In the genomic region with DNA sequence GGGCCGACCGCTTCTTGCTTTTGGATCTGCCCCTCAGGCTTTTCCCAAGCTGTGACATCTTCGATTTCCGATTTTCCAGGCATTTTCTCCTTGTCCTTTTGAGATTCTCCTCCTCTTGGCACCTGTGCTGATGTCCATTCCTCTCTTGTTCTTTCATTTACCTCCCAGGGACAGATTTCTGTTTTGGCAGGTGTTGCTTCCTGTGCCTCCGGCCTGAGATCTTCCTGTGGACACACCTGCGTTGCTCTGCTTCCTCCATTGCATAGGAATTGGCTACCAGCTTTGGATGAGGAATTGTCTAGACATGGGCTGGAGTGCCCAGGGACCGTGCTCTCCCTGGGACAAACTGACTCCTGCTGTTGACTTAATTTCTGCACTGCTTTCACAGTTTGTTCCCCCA, we compare ENCODE assay signal across 1 cellular context.
TF ChIP-seq lines count a peak whose summit lies in the region.

No MANE protein-coding gene starts in this region.

TF ChIP-seq in GM23338, 12 proteins besides CTCF, POLR2A, EP300 and RAD21 (continued from another document):
- TF ChIP-seq, protein P1, sequence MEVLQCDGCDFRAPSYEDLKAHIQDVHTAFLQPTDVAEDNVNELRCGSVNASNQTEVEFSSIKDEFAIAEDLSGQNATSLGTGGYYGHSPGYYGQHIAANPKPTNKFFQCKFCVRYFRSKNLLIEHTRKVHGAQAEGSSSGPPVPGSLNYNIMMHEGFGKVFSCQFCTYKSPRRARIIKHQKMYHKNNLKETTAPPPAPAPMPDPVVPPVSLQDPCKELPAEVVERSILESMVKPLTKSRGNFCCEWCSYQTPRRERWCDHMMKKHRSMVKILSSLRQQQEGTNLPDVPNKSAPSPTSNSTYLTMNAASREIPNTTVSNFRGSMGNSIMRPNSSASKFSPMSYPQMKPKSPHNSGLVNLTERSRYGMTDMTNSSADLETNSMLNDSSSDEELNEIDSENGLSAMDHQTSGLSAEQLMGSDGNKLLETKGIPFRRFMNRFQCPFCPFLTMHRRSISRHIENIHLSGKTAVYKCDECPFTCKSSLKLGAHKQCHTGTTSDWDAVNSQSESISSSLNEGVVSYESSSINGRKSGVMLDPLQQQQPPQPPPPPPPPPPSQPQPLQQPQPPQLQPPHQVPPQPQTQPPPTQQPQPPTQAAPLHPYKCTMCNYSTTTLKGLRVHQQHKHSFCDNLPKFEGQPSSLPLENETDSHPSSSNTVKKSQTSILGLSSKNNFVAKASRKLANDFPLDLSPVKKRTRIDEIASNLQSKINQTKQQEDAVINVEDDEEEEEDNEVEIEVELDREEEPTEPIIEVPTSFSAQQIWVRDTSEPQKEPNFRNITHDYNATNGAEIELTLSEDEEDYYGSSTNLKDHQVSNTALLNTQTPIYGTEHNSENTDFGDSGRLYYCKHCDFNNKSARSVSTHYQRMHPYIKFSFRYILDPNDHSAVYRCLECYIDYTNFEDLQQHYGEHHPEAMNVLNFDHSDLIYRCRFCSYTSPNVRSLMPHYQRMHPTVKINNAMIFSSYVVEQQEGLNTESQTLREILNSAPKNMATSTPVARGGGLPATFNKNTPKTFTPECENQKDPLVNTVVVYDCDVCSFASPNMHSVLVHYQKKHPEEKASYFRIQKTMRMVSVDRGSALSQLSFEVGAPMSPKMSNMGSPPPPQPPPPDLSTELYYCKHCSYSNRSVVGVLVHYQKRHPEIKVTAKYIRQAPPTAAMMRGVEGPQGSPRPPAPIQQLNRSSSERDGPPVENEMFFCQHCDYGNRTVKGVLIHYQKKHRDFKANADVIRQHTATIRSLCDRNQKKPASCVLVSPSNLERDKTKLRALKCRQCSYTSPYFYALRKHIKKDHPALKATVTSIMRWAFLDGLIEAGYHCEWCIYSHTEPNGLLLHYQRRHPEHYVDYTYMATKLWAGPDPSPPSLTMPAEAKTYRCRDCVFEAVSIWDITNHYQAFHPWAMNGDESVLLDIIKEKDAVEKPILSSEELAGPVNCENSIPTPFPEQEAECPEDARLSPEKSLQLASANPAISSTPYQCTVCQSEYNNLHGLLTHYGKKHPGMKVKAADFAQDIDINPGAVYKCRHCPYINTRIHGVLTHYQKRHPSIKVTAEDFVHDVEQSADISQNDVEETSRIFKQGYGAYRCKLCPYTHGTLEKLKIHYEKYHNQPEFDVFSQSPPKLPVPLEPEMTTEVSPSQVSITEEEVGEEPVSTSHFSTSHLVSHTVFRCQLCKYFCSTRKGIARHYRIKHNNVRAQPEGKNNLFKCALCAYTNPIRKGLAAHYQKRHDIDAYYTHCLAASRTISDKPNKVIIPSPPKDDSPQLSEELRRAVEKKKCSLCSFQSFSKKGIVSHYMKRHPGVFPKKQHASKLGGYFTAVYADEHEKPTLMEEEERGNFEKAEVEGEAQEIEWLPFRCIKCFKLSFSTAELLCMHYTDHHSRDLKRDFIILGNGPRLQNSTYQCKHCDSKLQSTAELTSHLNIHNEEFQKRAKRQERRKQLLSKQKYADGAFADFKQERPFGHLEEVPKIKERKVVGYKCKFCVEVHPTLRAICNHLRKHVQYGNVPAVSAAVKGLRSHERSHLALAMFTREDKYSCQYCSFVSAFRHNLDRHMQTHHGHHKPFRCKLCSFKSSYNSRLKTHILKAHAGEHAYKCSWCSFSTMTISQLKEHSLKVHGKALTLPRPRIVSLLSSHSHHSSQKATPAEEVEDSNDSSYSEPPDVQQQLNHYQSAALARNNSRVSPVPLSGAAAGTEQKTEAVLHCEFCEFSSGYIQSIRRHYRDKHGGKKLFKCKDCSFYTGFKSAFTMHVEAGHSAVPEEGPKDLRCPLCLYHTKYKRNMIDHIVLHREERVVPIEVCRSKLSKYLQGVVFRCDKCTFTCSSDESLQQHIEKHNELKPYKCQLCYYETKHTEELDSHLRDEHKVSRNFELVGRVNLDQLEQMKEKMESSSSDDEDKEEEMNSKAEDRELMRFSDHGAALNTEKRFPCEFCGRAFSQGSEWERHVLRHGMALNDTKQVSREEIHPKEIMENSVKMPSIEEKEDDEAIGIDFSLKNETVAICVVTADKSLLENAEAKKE (CRISPR knock-in tag; IDR thresholded peaks at IDR 0.05) = no peak
- TF ChIP-seq JUNB (IDR thresholded peaks at IDR 0.05; ENCODE audit: unreplicated experiment) (no peak), CREB1 (CRISPR knock-in tag; IDR thresholded peaks at IDR 0.05; ENCODE audit: low read depth) (no peak), EZH2phosphoT487 (IDR thresholded peaks at IDR 0.05; ENCODE audit: unreplicated experiment) (no peak), POLR2AphosphoS5 (IDR thresholded peaks at IDR 0.05; ENCODE audit: low read depth) (no peak), ZNF331 (CRISPR knock-in tag; IDR thresholded peaks at IDR 0.05; ENCODE audit: low read depth) (no peak), ZNF114 (CRISPR knock-in tag; IDR thresholded peaks at IDR 0.05) (no peak), EZH2 (IDR thresholded peaks at IDR 0.05; ENCODE audit: low read depth, unreplicated experiment) (no peak), STAT1 (IDR thresholded peaks at IDR 0.05; ENCODE audit: unreplicated experiment) (no peak)
- TF ChIP-seq, protein P2, sequence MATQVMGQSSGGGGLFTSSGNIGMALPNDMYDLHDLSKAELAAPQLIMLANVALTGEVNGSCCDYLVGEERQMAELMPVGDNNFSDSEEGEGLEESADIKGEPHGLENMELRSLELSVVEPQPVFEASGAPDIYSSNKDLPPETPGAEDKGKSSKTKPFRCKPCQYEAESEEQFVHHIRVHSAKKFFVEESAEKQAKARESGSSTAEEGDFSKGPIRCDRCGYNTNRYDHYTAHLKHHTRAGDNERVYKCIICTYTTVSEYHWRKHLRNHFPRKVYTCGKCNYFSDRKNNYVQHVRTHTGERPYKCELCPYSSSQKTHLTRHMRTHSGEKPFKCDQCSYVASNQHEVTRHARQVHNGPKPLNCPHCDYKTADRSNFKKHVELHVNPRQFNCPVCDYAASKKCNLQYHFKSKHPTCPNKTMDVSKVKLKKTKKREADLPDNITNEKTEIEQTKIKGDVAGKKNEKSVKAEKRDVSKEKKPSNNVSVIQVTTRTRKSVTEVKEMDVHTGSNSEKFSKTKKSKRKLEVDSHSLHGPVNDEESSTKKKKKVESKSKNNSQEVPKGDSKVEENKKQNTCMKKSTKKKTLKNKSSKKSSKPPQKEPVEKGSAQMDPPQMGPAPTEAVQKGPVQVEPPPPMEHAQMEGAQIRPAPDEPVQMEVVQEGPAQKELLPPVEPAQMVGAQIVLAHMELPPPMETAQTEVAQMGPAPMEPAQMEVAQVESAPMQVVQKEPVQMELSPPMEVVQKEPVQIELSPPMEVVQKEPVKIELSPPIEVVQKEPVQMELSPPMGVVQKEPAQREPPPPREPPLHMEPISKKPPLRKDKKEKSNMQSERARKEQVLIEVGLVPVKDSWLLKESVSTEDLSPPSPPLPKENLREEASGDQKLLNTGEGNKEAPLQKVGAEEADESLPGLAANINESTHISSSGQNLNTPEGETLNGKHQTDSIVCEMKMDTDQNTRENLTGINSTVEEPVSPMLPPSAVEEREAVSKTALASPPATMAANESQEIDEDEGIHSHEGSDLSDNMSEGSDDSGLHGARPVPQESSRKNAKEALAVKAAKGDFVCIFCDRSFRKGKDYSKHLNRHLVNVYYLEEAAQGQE (IDR thresholded peaks at IDR 0.05; ENCODE audit: unreplicated experiment) = no peak
- TF ChIP-seq, protein P3, sequence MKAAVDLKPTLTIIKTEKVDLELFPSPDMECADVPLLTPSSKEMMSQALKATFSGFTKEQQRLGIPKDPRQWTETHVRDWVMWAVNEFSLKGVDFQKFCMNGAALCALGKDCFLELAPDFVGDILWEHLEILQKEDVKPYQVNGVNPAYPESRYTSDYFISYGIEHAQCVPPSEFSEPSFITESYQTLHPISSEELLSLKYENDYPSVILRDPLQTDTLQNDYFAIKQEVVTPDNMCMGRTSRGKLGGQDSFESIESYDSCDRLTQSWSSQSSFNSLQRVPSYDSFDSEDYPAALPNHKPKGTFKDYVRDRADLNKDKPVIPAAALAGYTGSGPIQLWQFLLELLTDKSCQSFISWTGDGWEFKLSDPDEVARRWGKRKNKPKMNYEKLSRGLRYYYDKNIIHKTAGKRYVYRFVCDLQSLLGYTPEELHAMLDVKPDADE (IDR thresholded peaks at IDR 0.05) = no peak
